In genomic region chr1:208177656-208178055, GRCh38 we compare ENCODE assay signal across 1 cellular context.
TF ChIP-seq lines count a peak whose summit lies in the region.

No MANE protein-coding gene starts in this region.

TF ChIP-seq in HEK293, 187 proteins besides CTCF, POLR2A, EP300 and RAD21 (continued from another document):
- TF ChIP-seq BCL6B (tag by site-specific recombination; IDR thresholded peaks at IDR 0.05) = no peak
